In genomic region chr2:72985136-72985535, GRCh38 we compare ENCODE assay signal across 21 cellular contexts.
"Had no signal": no experiment of that assay in that cellular context is flagged by ENCODE, and none has a peak within 500 bp of the region (broad histone marks: within the 10 kb centered on the region; RNA-seq: fewer than 3 reads in every experiment).

No MANE protein-coding gene starts in this region.

- H3K4me3 ChIP-seq: esophagus squamous epithelium, hepatocyte, lung, mucosa of descending colon, thoracic aorta, uterus had no signal

- H3K9me3 ChIP-seq: esophagus squamous epithelium, mucosa of descending colon, thoracic aorta, uterus had no signal

- H3K27ac ChIP-seq: epithelial cell of prostate, esophagus squamous epithelium, hepatocyte, thoracic aorta, uterus had no signal

- DNase-seq: activated CD4-positive, alpha-beta T cell treated with anti-CD3 and anti-CD28 coated beads for 4 hours; activated CD4-positive, alpha-beta T cell treated with anti-CD3 and anti-CD28 coated beads, Interleukin-2, amount 50 U/mL, for 4 hours; activated gamma-delta T cell; activated naive CD4-positive, alpha-beta T cell treated with anti-CD3 and anti-CD28 coated beads, Interleukin-2, amount 10 ng/mL, durations not matched to agents 7 days and 5 days; activated naive CD8-positive, alpha-beta T cell treated with anti-CD3 and anti-CD28 coated beads, Interleukin-2, amount 10 ng/mL, durations not matched to agents 7 days and 5 days; effector CD8-positive, alpha-beta T cell; esophagus squamous epithelium; foreskin melanocyte; islet precursor cell; left colon; mucosa of descending colon; retina; stimulated activated CD4-positive, alpha-beta T cell treated with anti-CD3 and anti-CD28 coated beads, Interleukin-2, amount 100 ng/mL, for 48 hours; stimulated activated naive CD4-positive, alpha-beta T cell treated with Interleukin-2 at 50 U/mL for 16 hours; T-helper 9 cell; uterus had no signal

- H3K4me1 ChIP-seq: esophagus squamous epithelium, uterus had no signal

- H3K36me3 ChIP-seq: thoracic aorta, uterus had no signal

- ATAC-seq: left colon; mucosa of descending colon; natural killer cell treated with Interleukin-12 subunit alpha and Interleukin-12 subunit beta and Interleukin-15 and Interleukin-18, amount 100 ng/mL, for 72 hours had no signal

- H3K27me3 ChIP-seq: esophagus squamous epithelium, hepatocyte, uterus had no signal
